ENCODE assay signal across 19 cellular contexts in the genomic region with DNA sequence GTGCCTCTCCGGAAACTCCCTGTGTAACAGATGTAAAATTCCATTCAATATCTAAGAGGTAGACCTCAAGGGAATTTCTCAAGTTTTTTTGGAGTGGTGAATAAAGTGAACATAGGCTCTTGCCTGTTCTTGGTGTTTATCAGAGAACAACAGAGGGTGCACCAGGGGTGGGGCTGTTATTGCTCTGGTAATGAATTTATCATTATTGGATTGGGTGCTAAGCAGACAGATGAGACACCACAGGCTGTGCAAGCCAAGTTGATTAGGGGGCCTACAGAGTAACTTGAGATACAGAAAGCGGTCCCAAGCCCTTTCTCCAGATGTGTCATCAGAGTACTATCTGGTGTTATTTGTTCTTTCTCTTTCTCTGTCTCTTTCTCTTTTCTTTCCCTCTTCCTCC.
A peak's percentile ranks its signal among the peaks of the same experiment; 100 is the strongest.
DNase-seq lines count a peak whose midpoint lies in the region; ATAC-seq, FAIRE-seq and TF ChIP-seq lines count a peak whose summit lies in the region.
"Had no signal": no experiment of that assay in that cellular context is flagged by ENCODE, and none has a peak within 500 bp of the region (broad histone marks: within the 10 kb centered on the region; RNA-seq: fewer than 3 reads in every experiment).

No MANE protein-coding gene starts in this region.

- no peak overlapping the region for H3K27ac ChIP-seq in right atrium auricular region
- no peak overlapping the region for H3K27ac ChIP-seq in astrocyte (ENCODE audit: low read depth, low read length)
- H3K27ac ChIP-seq in caudate nucleus (ENCODE audit: low read depth, low read length), result no peak overlapping the region

- H3K9me3 ChIP-seq in right atrium auricular region (no peaks in the 10 kb centered on the region), astrocyte (ENCODE audit: insufficient read depth, low read depth, low read length) (no peaks in the 10 kb centered on the region), HAP-1 (no peaks in the 10 kb centered on the region)
- H3K9me3 ChIP-seq: BE2C, Caco-2 had no signal

- H3K4me1 Mint-ChIP-seq in astrocyte (ENCODE audit: low read depth, unreplicated experiment), result no peaks in the 10 kb centered on the region
- H3K4me1 Mint-ChIP-seq: CD4-positive, CD25-positive, alpha-beta regulatory T cell had no signal

- peak; percentile 60 for ATAC-seq in left ventricle myocardium superior

- no peak overlapping the region for H2AFZ ChIP-seq in astrocyte (ENCODE audit: low read depth, low read length)

- H3K36me3 Mint-ChIP-seq in astrocyte (ENCODE audit: low read depth, unreplicated experiment), result no peaks in the 10 kb centered on the region
- H3K36me3 Mint-ChIP-seq: CD4-positive, CD25-positive, alpha-beta regulatory T cell had no signal

- intact Hi-C loops in left ventricle myocardium superior (cut with micrococcal nuclease), result no loop called here

- in situ Hi-C loops in HAP-1 (cut with MboI; ENCODE audit: low sequenced_read_pairs), result no loop called here

- H3K27me3 ChIP-seq in right atrium auricular region, result no peaks in the 10 kb centered on the region
- H3K27me3 ChIP-seq in astrocyte (ENCODE audit: insufficient read depth, low read length), result no peaks in the 10 kb centered on the region
- H3K27me3 ChIP-seq in HAP-1 (ENCODE audit: low read depth), result no peaks in the 10 kb centered on the region
- H3K27me3 ChIP-seq: BE2C had no signal

- no peak overlapping the region for H3K4me3 Mint-ChIP-seq in astrocyte (ENCODE audit: unreplicated experiment)
- H3K4me3 Mint-ChIP-seq: CD4-positive, CD25-positive, alpha-beta regulatory T cell; H9 had no signal

- no peaks in the 10 kb centered on the region for H3K36me3 ChIP-seq in right atrium auricular region
- H3K36me3 ChIP-seq in astrocyte (ENCODE audit: insufficient read depth, low read length), result no peaks in the 10 kb centered on the region
- H3K36me3 ChIP-seq in HAP-1 (replicated peaks), result no peaks in the 10 kb centered on the region
- H3K36me3 ChIP-seq: BE2C had no signal

- FAIRE-seq in astrocyte (lab: Jason Lieb, UNC), result no peak
- FAIRE-seq: A204.1, D721Med, G401.6, GM12891, GM19239, H1 had no signal

- peaks cover 2% of the 10 kb centered on the region for H3K27me3 Mint-ChIP-seq in astrocyte (ENCODE audit: low read depth, unreplicated experiment)
- H3K27me3 Mint-ChIP-seq: CD4-positive, CD25-positive, alpha-beta regulatory T cell had no signal

- TF ChIP-seq CTCF in right atrium auricular region (IDR thresholded peaks at IDR 0.05) (no peak), astrocyte (IDR thresholded peaks at IDR 0.05; ENCODE audit: insufficient read depth, low read depth, low read length) (no peak)

- H3K4me1 ChIP-seq in right atrium auricular region (no peaks in the 10 kb centered on the region), astrocyte (ENCODE audit: insufficient read depth, low read length) (peaks cover 8% of the 10 kb centered on the region), HAP-1 (no peaks in the 10 kb centered on the region)
- H3K4me1 ChIP-seq: BE2C, Caco-2 had no signal

- no peaks in the 10 kb centered on the region for H3K9me3 Mint-ChIP-seq in astrocyte (ENCODE audit: unreplicated experiment)
- H3K9me3 Mint-ChIP-seq: H9 had no signal

- H3K9ac ChIP-seq in astrocyte (ENCODE audit: low read length), result no peak overlapping the region

- DNase-seq in left ventricle myocardium superior, result no peak
- no peak for DNase-seq in right atrium auricular region (ENCODE audit: low spot score)
- peak; percentile 96 for DNase-seq in NCI-H82 (lab: John Stamatoyannopoulos, UW)
- no peak for DNase-seq in astrocyte (ENCODE audit: low read depth)
- DNase-seq in caudate nucleus (lab: John Stamatoyannopoulos, UW), result no peak
- DNase-seq in HAP-1 (ENCODE audit: low spot score in 2 of 2), result no peak
- DNase-seq in SW480 (ENCODE audit: low spot score), result no peak
- DNase-seq: ACHN; BE2C; C1 segment of cervical spinal cord; Caco-2; CD4-positive, CD25-positive, alpha-beta regulatory T cell; H9 had no signal

- no peak overlapping the region for H3K4me2 ChIP-seq in astrocyte (ENCODE audit: low read length)

- H4K20me1 ChIP-seq in astrocyte (ENCODE audit: insufficient read depth, low read length), result no peaks in the 10 kb centered on the region

- peak overlapping the region; percentile 11 for H3K27ac Mint-ChIP-seq in astrocyte (ENCODE audit: unreplicated experiment)
- H3K27ac Mint-ChIP-seq: CD4-positive, CD25-positive, alpha-beta regulatory T cell; H9 had no signal

- no peaks in the 10 kb centered on the region for H3K79me2 ChIP-seq in astrocyte (ENCODE audit: insufficient read depth, low read length)

- no peak overlapping the region for H3K4me3 ChIP-seq in right atrium auricular region
- H3K4me3 ChIP-seq in astrocyte (ENCODE audit: insufficient read depth, low read depth, low read length), result no peak overlapping the region
- no peak overlapping the region for H3K4me3 ChIP-seq in HAP-1
